ENCODE assay signal across 13 cellular contexts in genomic region chr1:234621657-234622335, GRCh38. TPM values are rescaled to one million over a fixed set of nuclear protein-coding genes. Genes with fewer than 3 reads are reported as not detected.
A peak's percentile ranks its signal among the peaks of the same experiment; 100 is the strongest.
DNase-seq lines count a peak whose midpoint lies in the region; ATAC-seq, FAIRE-seq and TF ChIP-seq lines count a peak whose summit lies in the region.
"Had no signal": no experiment of that assay in that cellular context is flagged by ENCODE, and none has a peak within 500 bp of the region (broad histone marks: within the 10 kb centered on the region; RNA-seq: fewer than 3 reads in every experiment).

No MANE protein-coding gene starts in this region.

- no peak for FAIRE-seq in pancreas (lab: Jason Lieb, UNC)

- CTCF ChIA-PET in AG04449 (lab: Yijun Ruan, JAX), result interaction anchor here (0.6 to 1.3 kb wide), 5 partner anchors 8 to 462 kb away, joined by 3 to 4 read pairs (median 3); no protein-coding TSS in a partner anchor

- intact Hi-C loops in right lobe of liver (cut with DNase I), result no loop called here
- intact Hi-C loops in pancreas (cut with DNase I), result no loop called here

- H3K27me3 ChIP-seq in right lobe of liver (no peaks in the 10 kb centered on the region), pancreas (no peaks in the 10 kb centered on the region)
- H3K27me3 ChIP-seq: upper lobe of right lung had no signal

- no peak overlapping the region for H3K4me3 Mint-ChIP-seq in activated T-cell treated with anti-CD3 and anti-CD28 coated beads, Interleukin-2, amount 50 U/mL, for 72 hours
- no peak overlapping the region for H3K4me3 Mint-ChIP-seq in stimulated activated effector memory CD8-positive, alpha-beta T cell treated with anti-CD3 and anti-CD28 coated beads, Interleukin-12 subunit alpha, Interleukin-12 subunit beta, amount 100 ng/mL, for 72 hours
- H3K4me3 Mint-ChIP-seq: CD8-positive, alpha-beta memory T cell had no signal

- no peak for DNase-seq in AG04449 (ENCODE audit: low read depth, low spot score)
- peak; percentile 54 for DNase-seq in H4 (ENCODE audit: low spot score)
- peak; percentile 87 for DNase-seq in amniotic epithelial cell (ENCODE audit: low read depth)
- DNase-seq in right lobe of liver, result no peak
- DNase-seq in activated T-cell treated with anti-CD3 and anti-CD28 coated beads for 4 hours, result no peak
- DNase-seq in activated T-cell treated with anti-CD3 and anti-CD28 coated beads, Interleukin-2, amount 50 U/mL, for 72 hours, result no peak
- DNase-seq in pancreas, result no peak
- no peak for DNase-seq in stimulated activated effector memory CD8-positive, alpha-beta T cell treated with anti-CD3 and anti-CD28 coated beads, Interleukin-12 subunit alpha, Interleukin-12 subunit beta, amount 100 ng/mL, for 72 hours (ENCODE audit: low spot score in 2 of 2)
- DNase-seq: aorta; CD8-positive, alpha-beta memory T cell; NCI-H526; T-helper 1 cell; upper lobe of right lung had no signal

- H3K9me3 ChIP-seq in right lobe of liver (no peaks in the 10 kb centered on the region), pancreas (no peaks in the 10 kb centered on the region)
- H3K9me3 ChIP-seq: upper lobe of right lung had no signal

- H3K27ac ChIP-seq in right lobe of liver, result peak overlapping the region in 2 of 3 donors; percentile 7 to 79
- peak overlapping the region in 2 of 4 donors; percentile 2 to 78 for H3K27ac ChIP-seq in pancreas
- H3K27ac ChIP-seq: upper lobe of right lung had no signal

- H3K36me3 Mint-ChIP-seq in activated T-cell treated with anti-CD3 and anti-CD28 coated beads, Interleukin-2, amount 50 U/mL, for 72 hours (ENCODE audit: insufficient read depth in 2 of 2), result no peaks in the 10 kb centered on the region
- no peaks in the 10 kb centered on the region for H3K36me3 Mint-ChIP-seq in stimulated activated effector memory CD8-positive, alpha-beta T cell treated with anti-CD3 and anti-CD28 coated beads, Interleukin-12 subunit alpha, Interleukin-12 subunit beta, amount 100 ng/mL, for 72 hours

- H3K27me3 Mint-ChIP-seq in activated T-cell treated with anti-CD3 and anti-CD28 coated beads, Interleukin-2, amount 50 U/mL, for 72 hours (ENCODE audit: low read depth), result no peaks in the 10 kb centered on the region

- H3K36me3 ChIP-seq in right lobe of liver (no peaks in the 10 kb centered on the region), pancreas (no peaks in the 10 kb centered on the region)
- H3K36me3 ChIP-seq: upper lobe of right lung had no signal

- no peak overlapping the region for H3K27ac Mint-ChIP-seq in activated T-cell treated with anti-CD3 and anti-CD28 coated beads, Interleukin-2, amount 50 U/mL, for 72 hours
- no peak overlapping the region for H3K27ac Mint-ChIP-seq in stimulated activated effector memory CD8-positive, alpha-beta T cell treated with anti-CD3 and anti-CD28 coated beads, Interleukin-12 subunit alpha, Interleukin-12 subunit beta, amount 100 ng/mL, for 72 hours
- H3K27ac Mint-ChIP-seq: CD8-positive, alpha-beta memory T cell had no signal

- TF ChIP-seq CTCF in AG04449 (IDR thresholded peaks at IDR 0.05; ENCODE audit: insufficient read depth, low read length, missing control alignments), result no peak
- no peak for TF ChIP-seq CTCF in right lobe of liver (IDR thresholded peaks at IDR 0.05)
- TF ChIP-seq CTCF in pancreas (IDR thresholded peaks at IDR 0.05), result no peak

- POLR2A ChIA-PET in AG04449 (lab: Yijun Ruan, JAX), result interaction anchor here (0.6 to 1.7 kb wide), 7 partner anchors 9 to 462 kb away, joined by 3 to 17 read pairs (median 4); partner anchors contain the start of gene IRF2BP2

- H3K9me3 Mint-ChIP-seq in activated T-cell treated with anti-CD3 and anti-CD28 coated beads, Interleukin-2, amount 50 U/mL, for 72 hours, result no peaks in the 10 kb centered on the region
- no peaks in the 10 kb centered on the region for H3K9me3 Mint-ChIP-seq in stimulated activated effector memory CD8-positive, alpha-beta T cell treated with anti-CD3 and anti-CD28 coated beads, Interleukin-12 subunit alpha, Interleukin-12 subunit beta, amount 100 ng/mL, for 72 hours
- H3K9me3 Mint-ChIP-seq: CD8-positive, alpha-beta memory T cell had no signal

- 72% methylated on average over 6 of the region's 7 CpGs for WGBS in right lobe of liver (ENCODE audit: insufficient coverage, low coverage, low lambda C conversion rate, missing lambda C conversion rate)
- 49 to 60% methylated on average over 7 of the region's 7 CpGs for WGBS in pancreas, 2 donors

- no peak for TF ChIP-seq POLR2A in right lobe of liver (IDR thresholded peaks at IDR 0.05)

- H3K4me3 ChIP-seq in AG04449 (ENCODE audit: low read depth, low read length), result 0 out of 2 replicates have a peak overlapping the region, but pooled peaks have one; percentile 13
- H3K4me3 ChIP-seq in right lobe of liver, result no peak overlapping the region
- no peak overlapping the region for H3K4me3 ChIP-seq in pancreas
- H3K4me3 ChIP-seq: upper lobe of right lung had no signal

- ATAC-seq in right lobe of liver, result no peak
- ATAC-seq in activated T-cell treated with anti-CD3 and anti-CD28 coated beads, Interleukin-2, amount 50 U/mL, for 72 hours (replicated peaks in 1 of 2), result no peak
- no peak for ATAC-seq in pancreas
- ATAC-seq in stimulated activated effector memory CD8-positive, alpha-beta T cell treated with anti-CD3 and anti-CD28 coated beads, Interleukin-12 subunit alpha, Interleukin-12 subunit beta, amount 100 ng/mL, for 72 hours, result no peak
- ATAC-seq: upper lobe of right lung had no signal

- H3K4me1 ChIP-seq in right lobe of liver (peaks cover 0 to 65% (median 16%) of the 10 kb centered on the region in 4 donors), pancreas (peaks cover 52 to 78% (median 71%) of the 10 kb centered on the region in 3 donors)

- H3K4me1 Mint-ChIP-seq in activated T-cell treated with anti-CD3 and anti-CD28 coated beads, Interleukin-2, amount 50 U/mL, for 72 hours (ENCODE audit: low read depth), result peaks cover 14% of the 10 kb centered on the region
- no peaks in the 10 kb centered on the region for H3K4me1 Mint-ChIP-seq in stimulated activated effector memory CD8-positive, alpha-beta T cell treated with anti-CD3 and anti-CD28 coated beads, Interleukin-12 subunit alpha, Interleukin-12 subunit beta, amount 100 ng/mL, for 72 hours
- H3K4me1 Mint-ChIP-seq: CD8-positive, alpha-beta memory T cell had no signal

RNA-seq across cellular contexts. Expression of gene IRF2BP2, which starts 11.8 kb away (rescaled TPM):
- 34.3 and 43.4 TPM in 2 replicates for total RNA-seq in H4 (2014; rRNA removed; shearing (Covaris generic))
- total RNA-seq in right lobe of liver, result 10 to 100 TPM; 35.3 to 93.2 (median 56.8) TPM
- total RNA-seq in activated T-cell treated with anti-CD3 and anti-CD28 coated beads, Interleukin-2, amount 50 U/mL, for 72 hours, result 100 to 1,000 TPM; 238 to 283 TPM
- 10 to 100 TPM; 47.0 to 95.6 (median 55.0) TPM for total RNA-seq in pancreas
- polyA plus RNA-seq in pancreas, result 10 to 100 TPM; 57.2 to 93.6 TPM

Comparison
In these comparisons a context has a peak if more than half of its experiments do, and no peak if none do; other contexts are left out.
1. DNase-seq: peak in H4 (single experiment) and amniotic epithelial cell (single experiment); none in AG04449 (single experiment), right lobe of liver (0 of 3), activated T-cell treated with anti-CD3 and anti-CD28 coated beads for 4 hours (single experiment), activated T-cell treated with anti-CD3 and anti-CD28 coated beads, Interleukin-2, amount 50 U/mL, for 72 hours (0 of 2), pancreas (0 of 6) and stimulated activated effector memory CD8-positive, alpha-beta T cell treated with anti-CD3 and anti-CD28 coated beads, Interleukin-12 subunit alpha, Interleukin-12 subunit beta, amount 100 ng/mL, for 72 hours (0 of 2).